In the genomic region with DNA sequence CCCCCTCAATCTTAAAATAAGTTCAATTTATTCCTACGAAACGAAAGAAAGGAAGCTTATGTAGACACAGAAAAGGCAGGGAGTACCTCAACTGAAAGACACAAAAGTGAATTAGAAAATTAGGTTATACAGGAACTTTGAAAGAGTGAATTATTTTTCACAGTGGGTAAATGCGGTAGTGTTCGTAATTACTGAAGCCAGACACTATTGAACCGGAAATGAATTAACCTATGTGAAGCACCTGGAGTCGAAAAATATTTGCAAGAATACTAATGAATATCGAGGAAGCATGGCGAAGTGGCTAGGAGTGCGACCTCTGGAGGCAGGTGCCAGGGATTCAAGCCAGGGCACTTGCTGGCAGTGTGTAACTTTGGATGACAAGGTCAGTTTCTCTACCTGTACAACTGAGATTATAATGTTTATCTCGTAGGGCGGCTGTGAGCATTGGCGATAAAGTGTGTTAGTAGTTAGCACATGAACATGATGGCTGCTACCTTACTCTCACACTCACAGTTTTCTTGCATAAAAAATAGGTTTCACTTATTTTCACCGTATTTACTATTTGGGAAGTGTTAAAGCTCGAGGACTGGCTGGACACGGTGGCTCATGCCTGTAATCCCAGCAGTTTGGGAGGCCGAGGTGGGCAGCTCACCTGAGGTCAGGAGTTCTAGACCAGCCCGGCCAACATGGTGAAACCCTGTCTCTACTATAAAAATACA, we compare ENCODE assay signal across 1 cellular context.
TF ChIP-seq lines count a peak whose summit lies in the region.

No MANE protein-coding gene starts in this region.

TF ChIP-seq in HepG2, 621 proteins besides CTCF, POLR2A, EP300 and RAD21 (continued from another document and continues in another):
- TF ChIP-seq ZNF558 (CRISPR knock-in tag; IDR thresholded peaks at IDR 0.05; ENCODE audit: borderline replicate concordance) (no peak), KLF11 (CRISPR knock-in tag; IDR thresholded peaks at IDR 0.05) (no peak), CHD4 (IDR thresholded peaks at IDR 0.05; ENCODE audit: borderline replicate concordance, low read length) (no peak; the same call in 1 of the 2 replicates), RFX1 (IDR thresholded peaks at IDR 0.05) (no peak), STAT5B (CRISPR knock-in tag; IDR thresholded peaks at IDR 0.05) (no peak), ZKSCAN8 (CRISPR knock-in tag; IDR thresholded peaks at IDR 0.05; ENCODE audit: borderline replicate concordance) (peak; percentile 77; the same call in 1 of the 2 replicates), ZNF713 (CRISPR knock-in tag; IDR thresholded peaks at IDR 0.05) (no peak), MIER2 (CRISPR knock-in tag; IDR thresholded peaks at IDR 0.05) (0 out of 2 replicates have a peak, but pooled peaks have one; percentile 32), MED8 (CRISPR knock-in tag; IDR thresholded peaks at IDR 0.05; ENCODE audit: insufficient replicate concordance) (no peak), ZNF501 (CRISPR knock-in tag; IDR thresholded peaks at IDR 0.05) (no peak), ZSCAN9 (CRISPR knock-in tag; IDR thresholded peaks at IDR 0.05; ENCODE audit: borderline replicate concordance) (0 out of 2 replicates have a peak, but pooled peaks have one; percentile 24), ZBTB37 (CRISPR knock-in tag; IDR thresholded peaks at IDR 0.05) (no peak), ZBTB38 (CRISPR knock-in tag; IDR thresholded peaks at IDR 0.05) (no peak), SIX4 (CRISPR knock-in tag; IDR thresholded peaks at IDR 0.05) (no peak), EHMT2 (IDR thresholded peaks at IDR 0.05; ENCODE audit: borderline replicate concordance, low read depth, low read length) (no peak), MNT (IDR thresholded peaks at IDR 0.05) (no peak), ZGPAT (CRISPR knock-in tag; IDR thresholded peaks at IDR 0.05) (peak; percentile 37; the same call in 1 of the 2 replicates), BHLHE40 (IDR thresholded peaks at IDR 0.05; ENCODE audit: low read length) (peak; percentile 36; the same call in 1 of the 2 replicates), ZNF674 (CRISPR knock-in tag; IDR thresholded peaks at IDR 0.05; ENCODE audit: low read depth) (no peak), RBAK (CRISPR knock-in tag; IDR thresholded peaks at IDR 0.05) (no peak), MXD4 (CRISPR knock-in tag; IDR thresholded peaks at IDR 0.05) (no peak), TCF12 (IDR thresholded peaks at IDR 0.05) (no peak), TCF12 (CRISPR knock-in tag; IDR thresholded peaks at IDR 0.05) (no peak), ZNF784 (CRISPR knock-in tag; IDR thresholded peaks at IDR 0.05; ENCODE audit: borderline replicate concordance) (no peak), SP140L (CRISPR knock-in tag; IDR thresholded peaks at IDR 0.05; ENCODE audit: borderline replicate concordance) (0 out of 2 replicates have a peak, but pooled peaks have one; percentile 38), RXRA (CRISPR knock-in tag; IDR thresholded peaks at IDR 0.05) (no peak), ASH2L (IDR thresholded peaks at IDR 0.05; ENCODE audit: insufficient read length, low read depth, low read length) (peak; percentile 62), SALL1 (CRISPR knock-in tag; IDR thresholded peaks at IDR 0.05) (peak; percentile 66), ATF1 (CRISPR knock-in tag; IDR thresholded peaks at IDR 0.05) (no peak), MEIS1 (CRISPR knock-in tag; IDR thresholded peaks at IDR 0.05; ENCODE audit: borderline replicate concordance) (no peak), IKZF5 (CRISPR knock-in tag; IDR thresholded peaks at IDR 0.05) (peak; percentile 58), ZNF569 (CRISPR knock-in tag; IDR thresholded peaks at IDR 0.05; ENCODE audit: borderline replicate concordance) (no peak)
- TF ChIP-seq, protein P1, sequence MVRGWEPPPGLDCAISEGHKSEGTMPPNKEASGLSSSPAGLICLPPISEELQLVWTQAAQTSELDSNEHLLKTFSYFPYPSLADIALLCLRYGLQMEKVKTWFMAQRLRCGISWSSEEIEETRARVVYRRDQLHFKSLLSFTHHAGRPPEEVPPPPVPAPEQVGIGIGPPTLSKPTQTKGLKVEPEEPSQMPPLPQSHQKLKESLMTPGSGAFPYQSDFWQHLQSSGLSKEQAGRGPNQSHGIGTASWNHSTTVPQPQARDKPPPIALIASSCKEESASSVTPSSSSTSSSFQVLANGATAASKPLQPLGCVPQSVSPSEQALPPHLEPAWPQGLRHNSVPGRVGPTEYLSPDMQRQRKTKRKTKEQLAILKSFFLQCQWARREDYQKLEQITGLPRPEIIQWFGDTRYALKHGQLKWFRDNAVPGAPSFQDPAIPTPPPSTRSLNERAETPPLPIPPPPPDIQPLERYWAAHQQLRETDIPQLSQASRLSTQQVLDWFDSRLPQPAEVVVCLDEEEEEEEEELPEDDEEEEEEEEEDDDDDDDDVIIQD (CRISPR knock-in tag; IDR thresholded peaks at IDR 0.05; ENCODE audit: low read depth) = peak; percentile 29; the same call in 1 of the 2 replicates
- TF ChIP-seq, protein P2, sequence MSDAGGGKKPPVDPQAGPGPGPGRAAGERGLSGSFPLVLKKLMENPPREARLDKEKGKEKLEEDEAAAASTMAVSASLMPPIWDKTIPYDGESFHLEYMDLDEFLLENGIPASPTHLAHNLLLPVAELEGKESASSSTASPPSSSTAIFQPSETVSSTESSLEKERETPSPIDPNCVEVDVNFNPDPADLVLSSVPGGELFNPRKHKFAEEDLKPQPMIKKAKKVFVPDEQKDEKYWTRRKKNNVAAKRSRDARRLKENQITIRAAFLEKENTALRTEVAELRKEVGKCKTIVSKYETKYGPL (CRISPR knock-in tag; IDR thresholded peaks at IDR 0.05) = no peak
- TF ChIP-seq, protein P3, sequence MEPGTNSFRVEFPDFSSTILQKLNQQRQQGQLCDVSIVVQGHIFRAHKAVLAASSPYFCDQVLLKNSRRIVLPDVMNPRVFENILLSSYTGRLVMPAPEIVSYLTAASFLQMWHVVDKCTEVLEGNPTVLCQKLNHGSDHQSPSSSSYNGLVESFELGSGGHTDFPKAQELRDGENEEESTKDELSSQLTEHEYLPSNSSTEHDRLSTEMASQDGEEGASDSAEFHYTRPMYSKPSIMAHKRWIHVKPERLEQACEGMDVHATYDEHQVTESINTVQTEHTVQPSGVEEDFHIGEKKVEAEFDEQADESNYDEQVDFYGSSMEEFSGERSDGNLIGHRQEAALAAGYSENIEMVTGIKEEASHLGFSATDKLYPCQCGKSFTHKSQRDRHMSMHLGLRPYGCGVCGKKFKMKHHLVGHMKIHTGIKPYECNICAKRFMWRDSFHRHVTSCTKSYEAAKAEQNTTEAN (CRISPR knock-in tag; conservative IDR thresholded peaks at IDR 0.05) = peak; percentile 53; the same call in 1 of the 2 replicates
- TF ChIP-seq, protein P4, sequence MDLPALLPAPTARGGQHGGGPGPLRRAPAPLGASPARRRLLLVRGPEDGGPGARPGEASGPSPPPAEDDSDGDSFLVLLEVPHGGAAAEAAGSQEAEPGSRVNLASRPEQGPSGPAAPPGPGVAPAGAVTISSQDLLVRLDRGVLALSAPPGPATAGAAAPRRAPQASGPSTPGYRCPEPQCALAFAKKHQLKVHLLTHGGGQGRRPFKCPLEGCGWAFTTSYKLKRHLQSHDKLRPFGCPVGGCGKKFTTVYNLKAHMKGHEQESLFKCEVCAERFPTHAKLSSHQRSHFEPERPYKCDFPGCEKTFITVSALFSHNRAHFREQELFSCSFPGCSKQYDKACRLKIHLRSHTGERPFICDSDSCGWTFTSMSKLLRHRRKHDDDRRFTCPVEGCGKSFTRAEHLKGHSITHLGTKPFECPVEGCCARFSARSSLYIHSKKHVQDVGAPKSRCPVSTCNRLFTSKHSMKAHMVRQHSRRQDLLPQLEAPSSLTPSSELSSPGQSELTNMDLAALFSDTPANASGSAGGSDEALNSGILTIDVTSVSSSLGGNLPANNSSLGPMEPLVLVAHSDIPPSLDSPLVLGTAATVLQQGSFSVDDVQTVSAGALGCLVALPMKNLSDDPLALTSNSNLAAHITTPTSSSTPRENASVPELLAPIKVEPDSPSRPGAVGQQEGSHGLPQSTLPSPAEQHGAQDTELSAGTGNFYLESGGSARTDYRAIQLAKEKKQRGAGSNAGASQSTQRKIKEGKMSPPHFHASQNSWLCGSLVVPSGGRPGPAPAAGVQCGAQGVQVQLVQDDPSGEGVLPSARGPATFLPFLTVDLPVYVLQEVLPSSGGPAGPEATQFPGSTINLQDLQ (CRISPR knock-in tag; IDR thresholded peaks at IDR 0.05) = no peak
